8 cellular contexts compared by ENCODE assay signal in genomic region chr10:48605264-48605615, GRCh38. TPM values are rescaled to one million over a fixed set of nuclear protein-coding genes. Genes with fewer than 3 reads are reported as not detected.
DNase-seq lines count a peak whose midpoint lies in the region; ATAC-seq and TF ChIP-seq lines count a peak whose summit lies in the region.

No MANE protein-coding gene starts in this region.

- H3K36me3 Mint-ChIP-seq in HFFc6 (ENCODE audit: low read depth) (peaks cover 28% of the 10 kb centered on the region), T-helper 17 cell (ENCODE audit: low read depth) (no peaks in the 10 kb centered on the region)
- H3K36me3 Mint-ChIP-seq in stimulated activated memory B cell treated with anti-CD40 and anti-IgM and Interleukin-4, amounts not matched to agents 10 μg/mL and 1 μg/mL and 100 μg/mL, for 72 hours, result no peaks in the 10 kb centered on the region

- H3K27ac Mint-ChIP-seq in HFFc6 (peak overlapping the region; percentile 93), T-helper 17 cell (no peak overlapping the region)
- peak overlapping the region; percentile 52 for H3K27ac Mint-ChIP-seq in stimulated activated memory B cell treated with anti-CD40 and anti-IgM and Interleukin-4, amounts not matched to agents 10 μg/mL and 1 μg/mL and 100 μg/mL, for 72 hours

- H3K4me1 Mint-ChIP-seq in HFFc6 (ENCODE audit: low read depth) (peaks cover 88% of the 10 kb centered on the region), T-helper 17 cell (peaks cover 7% of the 10 kb centered on the region)
- peaks cover 31% of the 10 kb centered on the region for H3K4me1 Mint-ChIP-seq in stimulated activated memory B cell treated with anti-CD40 and anti-IgM and Interleukin-4, amounts not matched to agents 10 μg/mL and 1 μg/mL and 100 μg/mL, for 72 hours

- no peak for TF ChIP-seq CTCF in HFFc6 (IDR thresholded peaks at IDR 0.05)

- H3K4me1 ChIP-seq in right cardiac atrium (ENCODE audit: control insufficient read depth, insufficient read depth, low read length), result peaks cover 4% of the 10 kb centered on the region

- H3K4me3 Mint-ChIP-seq in HFFc6 (peak overlapping the region; percentile 95), T-helper 17 cell (peak overlapping the region; percentile 5)
- H3K4me3 Mint-ChIP-seq in stimulated activated memory B cell treated with anti-CD40 and anti-IgM and Interleukin-4, amounts not matched to agents 10 μg/mL and 1 μg/mL and 100 μg/mL, for 72 hours, result peak overlapping the region; percentile 79

- ATAC-seq in T-helper 17 cell, result no peak
- ATAC-seq in right cardiac atrium, result no peak
- ATAC-seq in stimulated activated memory B cell treated with anti-CD40 and anti-IgM and Interleukin-4, amounts not matched to agents 10 μg/mL and 1 μg/mL and 100 μg/mL, for 72 hours, result no peak
- ATAC-seq in GM18873 (IDR thresholded peaks at IDR 0.05; ENCODE audit: low FRiP score, unreplicated experiment), result no peak
- no peak for ATAC-seq in HG03342 (IDR thresholded peaks at IDR 0.05; ENCODE audit: unreplicated experiment)

- DNase-seq in HFFc6 (no peak), T-helper 17 cell (no peak), right cardiac atrium (no peak), islet precursor cell (no peak), posterior vena cava (ENCODE audit: low spot score) (no peak)

- H3K9me3 ChIP-seq in T-helper 17 cell (ENCODE audit: control insufficient read depth, low read length, poor library complexity, severe bottlenecking) (no peaks in the 10 kb centered on the region), right cardiac atrium (ENCODE audit: control insufficient read depth, low read length) (no peaks in the 10 kb centered on the region)

- H3K27me3 Mint-ChIP-seq in HFFc6 (ENCODE audit: insufficient read depth) (no peaks in the 10 kb centered on the region), T-helper 17 cell (peaks cover 57% of the 10 kb centered on the region)
- H3K27me3 Mint-ChIP-seq in stimulated activated memory B cell treated with anti-CD40 and anti-IgM and Interleukin-4, amounts not matched to agents 10 μg/mL and 1 μg/mL and 100 μg/mL, for 72 hours, result peaks cover 34% of the 10 kb centered on the region

- H3K9me3 Mint-ChIP-seq in HFFc6, result no peaks in the 10 kb centered on the region
- no peaks in the 10 kb centered on the region for H3K9me3 Mint-ChIP-seq in stimulated activated memory B cell treated with anti-CD40 and anti-IgM and Interleukin-4, amounts not matched to agents 10 μg/mL and 1 μg/mL and 100 μg/mL, for 72 hours

- H3K27me3 ChIP-seq in right cardiac atrium (ENCODE audit: control insufficient read depth, insufficient read depth), result no peaks in the 10 kb centered on the region

- intact Hi-C loops in right cardiac atrium (cut with DNase I) (no loop called here), posterior vena cava (cut with DNase I) (no loop called here)

- H3K27ac ChIP-seq in right cardiac atrium (ENCODE audit: low read length), result no peak overlapping the region

- H3K4me3 ChIP-seq in right cardiac atrium (ENCODE audit: low read length), result peak overlapping the region; percentile 30

- WGBS in right cardiac atrium, result 2% methylated on average over 9 of the region's 9 CpGs

RNA-seq across cellular contexts. Expression of gene ARHGAP22, which starts 0.4 kb away (rescaled TPM):
- total RNA-seq in HFFc6 (2021; fragmentation: NEBNext Ultra II Directional; extraction: Animal tissue kit (Norgen Biotek cat#: 25700)), result 100 to 1,000 TPM in 1 of 6 experiments, 10 to 100 TPM in 5; 74.3 to 117 (median 95.7) TPM
- 1 to 10 TPM in 1 of 2 donors, under 1 TPM in 1; 0.39 to 1.4 TPM for total RNA-seq in T-helper 17 cell
- total RNA-seq in right cardiac atrium, result 1 to 10 TPM; 3.1 to 6.5 (median 5.6) TPM
- 1.4 TPM for polyA plus RNA-seq in right cardiac atrium
- total RNA-seq in posterior vena cava, result 10 to 100 TPM in 1 of 2 donors, 1 to 10 TPM in 1; 9.8 to 13.4 TPM

Comparison
In these comparisons a context has a peak if more than half of its experiments do, and no peak if none do; other contexts are left out.
1. H3K4me3 Mint-ChIP-seq: peak in every context shown above with its lines; median percentile 95 in HFFc6; 79 in stimulated activated memory B cell treated with anti-CD40 and anti-IgM and Interleukin-4, amounts not matched to agents 10 μg/mL and 1 μg/mL and 100 μg/mL, for 72 hours; 5 in T-helper 17 cell.
2. RNA of gene ARHGAP22, which starts 0.4 kb away (total RNA-seq): 74.3 to 117 TPM in HFFc6; 9.8 to 13.4 TPM in posterior vena cava, 3.1 to 6.5 TPM in right cardiac atrium and 0.39 to 1.4 TPM in T-helper 17 cell; every median in the first group is over 4 times any median in the second.